ENCODE assay signal across 1 cellular context in genomic region chr6:121584591-121585369, GRCh38.
TF ChIP-seq lines count a peak whose summit lies in the region.

No MANE protein-coding gene starts in this region.

TF ChIP-seq in IMR-90, 13 proteins besides CTCF, POLR2A, EP300 and RAD21:
- TF ChIP-seq MAFK (IDR thresholded peaks at IDR 0.05; ENCODE audit: low read depth, low read length) (peak; percentile 66), MAZ (IDR thresholded peaks at IDR 0.05; ENCODE audit: borderline replicate concordance, low read depth, low read length) (no peak)
